In the genomic region with DNA sequence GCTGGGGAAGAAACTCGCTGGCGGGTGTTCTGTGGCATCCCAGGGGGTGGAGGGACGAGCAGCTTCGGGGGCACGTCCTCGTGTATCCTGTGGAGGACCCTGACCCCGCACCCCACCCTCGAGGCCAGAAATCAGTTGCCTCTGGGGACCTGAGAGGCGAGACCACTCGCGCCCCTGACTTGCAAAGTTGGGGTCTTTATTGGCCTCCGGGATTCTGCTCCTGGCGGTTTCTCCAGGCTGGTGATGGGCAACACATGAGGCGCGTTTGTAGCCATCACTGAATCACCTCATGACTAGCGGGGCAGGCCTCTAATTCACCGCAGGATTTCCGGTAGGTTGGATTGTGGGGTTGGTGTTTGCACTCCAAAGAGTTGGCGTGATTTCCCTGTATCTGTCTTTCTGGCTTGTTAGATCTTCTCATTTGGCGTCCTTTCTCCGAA, we compare ENCODE assay signal across 8 cellular contexts. TPM values are rescaled to one million over a fixed set of nuclear protein-coding genes. Genes with fewer than 3 reads are reported as not detected.
DNase-seq lines count a peak whose midpoint lies in the region; ATAC-seq and TF ChIP-seq lines count a peak whose summit lies in the region.
"Not testable (repeated sequence)": the region's sequence is repeated elsewhere in the genome, so short reads cannot be mapped to it uniquely, and the experiment has no call there.

No MANE protein-coding gene starts in this region.

- DNase-seq in CD4-positive, alpha-beta memory T cell = peak in 4 of 5 donors; percentile 33 to 53 (median 46)
- DNase-seq in GM23338 (ENCODE audit: low spot score) (peak; percentile 18), LNCaP clone FGC (ENCODE audit: low read depth) (peak; percentile 14), T follicular helper cell (ENCODE audit: low read depth) (peak; percentile 1), fibroblast of peridontal ligament (ENCODE audit: extremely low read depth) (peak; percentile 49), mucosa of gallbladder (ENCODE audit: low spot score) (peak; percentile 36)
- DNase-seq in stimulated activated CD4-positive, alpha-beta T cell treated with anti-CD3 and anti-CD28 coated beads, TNF-alpha, amount 100 ng/mL, for 4 hours (ENCODE audit: low read depth in 3 of 3) = peak in 2 of 3 experiments; percentile 13 to 19

- peak overlapping the region; percentile 76 for H3K4me2 ChIP-seq in GM23338

- H3K79me2 ChIP-seq in GM23338 (replicated peaks; ENCODE audit: insufficient read depth) = not testable (repeated sequence)

- CTCF ChIA-PET in CD4-positive, alpha-beta memory T cell (lab: Charles Lee; ENCODE audit: partially characterized antibody) = not testable (repeated sequence)

- not testable (repeated sequence) for H3K4me1 ChIP-seq in CD4-positive, alpha-beta memory T cell (ENCODE audit: insufficient read depth, low read length); GM23338 (ENCODE audit: insufficient read depth)

- not testable (repeated sequence) for H3K9me3 ChIP-seq in CD4-positive, alpha-beta memory T cell (ENCODE audit: control insufficient read depth in 1 of 2, low read length in 2 of 2)

- not testable (repeated sequence) for H3K36me3 ChIP-seq in CD4-positive, alpha-beta memory T cell (ENCODE audit: insufficient read depth, low read length); GM23338 (ENCODE audit: insufficient read depth)

- H3K27ac Mint-ChIP-seq in CD4-positive, alpha-beta memory T cell = peak overlapping the region; percentile 39 to 97 (median 90)
- not testable (repeated sequence) for H3K27ac Mint-ChIP-seq in GM23338
- peak overlapping the region; percentile 76 for H3K27ac Mint-ChIP-seq in activated naive CD4-positive, alpha-beta T cell treated with anti-CD3 and anti-CD28 coated beads, Interleukin-2, amount 50 U/mL, for 24 hours

- not testable (repeated sequence) for H3K9me3 Mint-ChIP-seq in CD4-positive, alpha-beta memory T cell; GM23338; activated naive CD4-positive, alpha-beta T cell treated with anti-CD3 and anti-CD28 coated beads, Interleukin-2, amount 50 U/mL, for 24 hours

- H3F3A ChIP-seq in GM23338 (replicated peaks; ENCODE audit: low read depth) = not testable (repeated sequence)

- H3K4me3 Mint-ChIP-seq in CD4-positive, alpha-beta memory T cell = peak overlapping the region; percentile 89 to 98 (median 95)
- peak overlapping the region; percentile 69 for H3K4me3 Mint-ChIP-seq in GM23338
- peak overlapping the region; percentile 97 for H3K4me3 Mint-ChIP-seq in activated naive CD4-positive, alpha-beta T cell treated with anti-CD3 and anti-CD28 coated beads, Interleukin-2, amount 50 U/mL, for 24 hours

- H3K27me3 ChIP-seq in CD4-positive, alpha-beta memory T cell (ENCODE audit: insufficient read depth, low read length) = not testable (repeated sequence)
- peaks cover 22% of the 10 kb centered on the region for H3K27me3 ChIP-seq in GM23338 (ENCODE audit: insufficient read depth)

- intact Hi-C loops in CD4-positive, alpha-beta memory T cell (cut with micrococcal nuclease) = not testable (repeated sequence)

- not testable (repeated sequence) for TF ChIP-seq CTCF in GM23338 (conservative IDR thresholded peaks at IDR 0.05; ENCODE audit: low read depth in 2 of 2); LNCaP clone FGC (IDR thresholded peaks at IDR 0.05; ENCODE audit: control insufficient read depth, extremely low read depth, insufficient read depth)

- peak; percentile 66 for ATAC-seq in GM23338

- not testable (repeated sequence) for H3K4me1 Mint-ChIP-seq in CD4-positive, alpha-beta memory T cell; GM23338; activated naive CD4-positive, alpha-beta T cell treated with anti-CD3 and anti-CD28 coated beads, Interleukin-2, amount 50 U/mL, for 24 hours

- H2AFZ ChIP-seq in GM23338 = peak overlapping the region; percentile 89; the same call in 1 of the 2 replicates

- H3K27ac ChIP-seq in CD4-positive, alpha-beta memory T cell (ENCODE audit: low read depth, low read length) = peak overlapping the region; percentile 41
- not testable (repeated sequence) for H3K27ac ChIP-seq in GM23338 (ENCODE audit: low read depth)

- H3K9me2 ChIP-seq in GM23338 (ENCODE audit: insufficient read depth) = not testable (repeated sequence)

- not testable (repeated sequence) for H3K36me3 Mint-ChIP-seq in CD4-positive, alpha-beta memory T cell; GM23338 (ENCODE audit: low read depth); activated naive CD4-positive, alpha-beta T cell treated with anti-CD3 and anti-CD28 coated beads, Interleukin-2, amount 50 U/mL, for 24 hours

- H3K4me3 ChIP-seq in CD4-positive, alpha-beta memory T cell (ENCODE audit: low read length in 2 of 2) = peak overlapping the region in 1 of 2 donors; percentile 47
- H3K4me3 ChIP-seq in GM23338 (peak overlapping the region; percentile 56), LNCaP clone FGC (ENCODE audit: low read depth, low read length) (peak overlapping the region; percentile 45)

- POLR2A ChIA-PET in CD4-positive, alpha-beta memory T cell (lab: Charles Lee; ENCODE audit: partially characterized antibody) = not testable (repeated sequence)

- not testable (repeated sequence) for H4K20me1 ChIP-seq in GM23338 (replicated peaks; ENCODE audit: insufficient read depth)

- H3K27me3 Mint-ChIP-seq in CD4-positive, alpha-beta memory T cell; GM23338 (ENCODE audit: insufficient read depth, low read depth, poor library complexity); activated naive CD4-positive, alpha-beta T cell treated with anti-CD3 and anti-CD28 coated beads, Interleukin-2, amount 50 U/mL, for 24 hours: not testable (repeated sequence)

TF ChIP-seq in GM23338, 12 proteins besides CTCF, POLR2A, EP300 and RAD21:
- peak; percentile 51 for TF ChIP-seq EZH2 (IDR thresholded peaks at IDR 0.05; ENCODE audit: low read depth, unreplicated experiment)

RNA-seq across cellular contexts. Expression of a gene that starts 0.7 kb away (rescaled TPM):
- 10 to 100 TPM; 61.5 to 66.6 TPM for total RNA-seq in CD4-positive, alpha-beta memory T cell
- polyA plus RNA-seq in CD4-positive, alpha-beta memory T cell = 1 to 10 TPM in 1 of 2 donors, under 1 TPM in 1; 0.41 to 3.3 TPM
- 1.8 and 2.5 TPM in 2 replicates for total RNA-seq in GM23338 (2014; rRNA removed; shearing (Covaris generic))
- 0.97 and 0.99 TPM in 2 replicates for polyA plus RNA-seq in GM23338 (2016; fragmentation: Nextera tagmentation; extraction: Ambion mirVana)
- total RNA-seq in mucosa of gallbladder = 6.0 TPM
